7 cellular contexts compared by ENCODE assay signal in genomic region chr2:30115141-30115980, GRCh38. TPM values are rescaled to one million over a fixed set of nuclear protein-coding genes. Genes with fewer than 3 reads are reported as not detected.
A peak's percentile ranks its signal among the peaks of the same experiment; 100 is the strongest.
DNase-seq lines count a peak whose midpoint lies in the region; ATAC-seq and TF ChIP-seq lines count a peak whose summit lies in the region.

No MANE protein-coding gene starts in this region.

- ATAC-seq in SK-N-SH treated with all-trans-retinoic acid at 6 μM for 48 hours = peak; percentile 80
- no peak for ATAC-seq in GM21367 (IDR thresholded peaks at IDR 0.05; ENCODE audit: unreplicated experiment)

- no peaks in the 10 kb centered on the region for H3K36me3 ChIP-seq in left ventricle myocardium inferior

- no peak overlapping the region for H3K27ac ChIP-seq in left ventricle myocardium inferior (replicated peaks)

- intact Hi-C loops in left ventricle myocardium inferior (cut with micrococcal nuclease) = no loop called here

- DNase-seq in NAMALWA (ENCODE audit: low spot score) (peak; percentile 69), amniotic stem cell (lab: John Stamatoyannopoulos, UW) (peak; percentile 31), left ventricle myocardium inferior (peak; percentile 78), putamen (ENCODE audit: low spot score) (peak; percentile 82)

- no peaks in the 10 kb centered on the region for H3K9me3 ChIP-seq in left ventricle myocardium inferior (replicated peaks)

- peaks cover 16% of the 10 kb centered on the region for H3K27me3 ChIP-seq in left ventricle myocardium inferior (ENCODE audit: low read depth)

- TF ChIP-seq CTCF in GM12874 (IDR thresholded peaks at IDR 0.05; ENCODE audit: insufficient read depth, low read depth, low read length) (peak; percentile 94), left ventricle myocardium inferior (IDR thresholded peaks at IDR 0.05; ENCODE audit: borderline replicate concordance) (peak; percentile 94)

- peaks cover 5% of the 10 kb centered on the region for H3K4me1 ChIP-seq in left ventricle myocardium inferior

- no peak overlapping the region for H3K4me3 ChIP-seq in left ventricle myocardium inferior

TF ChIP-seq in SK-N-SH treated with all-trans-retinoic acid at 6 μM for 48 hours, 23 proteins besides CTCF, POLR2A, EP300 and RAD21:
- TF ChIP-seq CSDC2 (CRISPR knock-in tag; IDR thresholded peaks at IDR 0.05) (no peak), PPARA (CRISPR knock-in tag; IDR thresholded peaks at IDR 0.05; ENCODE audit: borderline replicate concordance) (no peak), CREB5 (CRISPR knock-in tag; IDR thresholded peaks at IDR 0.05; ENCODE audit: low read depth) (no peak), ZC3H10 (CRISPR knock-in tag; IDR thresholded peaks at IDR 0.05) (no peak), ZNF70 (CRISPR knock-in tag; IDR thresholded peaks at IDR 0.05) (0 out of 2 replicates have a peak, but pooled peaks have one; percentile 47), ARNTL (CRISPR knock-in tag; IDR thresholded peaks at IDR 0.05; ENCODE audit: borderline replicate concordance, low read depth) (0 out of 2 replicates have a peak, but pooled peaks have one; percentile 43)
TF ChIP-seq in SK-N-SH treated with all-trans-retinoic acid at 6 μM for 48 hours: peak in this region for 2.

RNA-seq across cellular contexts. Expression of gene YPEL5, which starts 31.4 kb away (rescaled TPM):
- total RNA-seq in left ventricle myocardium inferior = 63.6 TPM

Comparison
In these comparisons a context has a peak if more than half of its experiments do, and no peak if none do; other contexts are left out.
1. DNase-seq: peak in every context shown above with its lines; median percentile 82 in putamen; 78 in left ventricle myocardium inferior; 69 in NAMALWA; 31 in amniotic stem cell.